24 cellular contexts compared by ENCODE assay signal in genomic region chr4:139865537-139865936, GRCh38.
A peak's percentile ranks its signal among the peaks of the same experiment; 100 is the strongest.
DNase-seq lines count a peak whose midpoint lies in the region; ATAC-seq and TF ChIP-seq lines count a peak whose summit lies in the region.
"Had no signal": no experiment of that assay in that cellular context is flagged by ENCODE, and none has a peak within 500 bp of the region (broad histone marks: within the 10 kb centered on the region; RNA-seq: fewer than 3 reads in every experiment).

No MANE protein-coding gene starts in this region.

- H3K9ac ChIP-seq in mesenchymal stem cell (ENCODE audit: low read length) (no peak overlapping the region), neuronal stem cell (ENCODE audit: low read depth, low read length, poor library complexity) (no peak overlapping the region)
- H3K9ac ChIP-seq: BLaER1 treated with 17β-estradiol and CSF1 and Interleukin-3, amounts not matched to agents 10 nM and 100 nM had no signal

- DNase-seq in RWPE2 (ENCODE audit: low spot score) (no peak), mesenchymal stem cell (no peak), neuronal stem cell (ENCODE audit: low spot score) (no peak), tibial nerve (ENCODE audit: low spot score in 2 of 2) (no peak)
- DNase-seq in activated CD4-positive, alpha-beta T cell treated with anti-CD3 and anti-CD28 coated beads, Interleukin-2, amount 10 ng/mL, durations not matched to agents 24 days and 14 days = no peak
- DNase-seq: 8988T; ACHN; AML-193; CD4-positive, alpha-beta T cell; CD8-positive, alpha-beta memory T cell; DMS 273 treated with DMSO at 0.1 percent for 48 hours; DMS79; EL; GDM1; H9 had no signal

- H3K4me3 ChIP-seq in RWPE2 (ENCODE audit: severe bottlenecking) = no peak overlapping the region
- no peak overlapping the region for H3K4me3 ChIP-seq in mesenchymal stem cell (ENCODE audit: insufficient read depth in 1 of 2, low read depth in 1 of 2, low read length in 2 of 2)
- H3K4me3 ChIP-seq in neuronal stem cell (ENCODE audit: low read length in 2 of 2) = no peak overlapping the region
- no peak overlapping the region for H3K4me3 ChIP-seq in tibial nerve
- H3K4me3 ChIP-seq: A549; BLaER1 treated with 17β-estradiol and CSF1 and Interleukin-3, amounts not matched to agents 10 nM and 100 nM; GM12878; GM23338 had no signal

- no peak overlapping the region for H3K4me3 Mint-ChIP-seq in activated T-helper 17 cell treated with anti-CD3 and anti-CD28 coated beads, Interleukin-2, amount 50 U/mL, for 72 hours
- no peak overlapping the region for H3K4me3 Mint-ChIP-seq in activated CD4-positive, alpha-beta T cell treated with anti-CD3 and anti-CD28 coated beads, Interleukin-2, amount 10 ng/mL, durations not matched to agents 24 days and 14 days
- H3K4me3 Mint-ChIP-seq: CD14-positive monocyte; CD4-positive, alpha-beta T cell; CD8-positive, alpha-beta memory T cell; GM23338; H9 had no signal

- H3K9me3 ChIP-seq in RWPE2 (ENCODE audit: severe bottlenecking) (peaks cover 6% of the 10 kb centered on the region), mesenchymal stem cell (ENCODE audit: control insufficient read depth, low read length) (no peaks in the 10 kb centered on the region), neuronal stem cell (replicated peaks in 1 of 2; ENCODE audit: control insufficient read depth in 2 of 2, insufficient read depth in 1 of 2, low read depth in 1 of 2, low read length in 2 of 2) (no peaks in the 10 kb centered on the region), tibial nerve (no peaks in the 10 kb centered on the region)
- H3K9me3 ChIP-seq: A549, BE2C had no signal

- 97% methylated on average over 5 of the region's 5 CpGs for WGBS in mesenchymal stem cell
- no CpG with 5 or more reads among the region's 5 CpGs for WGBS in neuronal stem cell (ENCODE audit: extremely low coverage in 2 of 2, insufficient read length in 2 of 2, insufficient replicate concordance in 1 of 2), 2 donors
- 99 to 100% methylated on average over 5 of the region's 5 CpGs for WGBS in tibial nerve, 2 donors

- H2BK5ac ChIP-seq in mesenchymal stem cell (ENCODE audit: low read depth, low read length, poor library complexity, severe bottlenecking) (no peak overlapping the region), neuronal stem cell (ENCODE audit: low read length) (no peak overlapping the region)

- H3K4me1 ChIP-seq in RWPE2 (ENCODE audit: insufficient read depth, poor library complexity, severe bottlenecking) = peaks cover 6% of the 10 kb centered on the region
- peaks cover 1% of the 10 kb centered on the region for H3K4me1 ChIP-seq in mesenchymal stem cell (ENCODE audit: control insufficient read depth, insufficient read depth, low read depth, low read length)
- peaks cover 0 to 10% of the 10 kb centered on the region in 2 donors for H3K4me1 ChIP-seq in neuronal stem cell (ENCODE audit: control insufficient read depth in 2 of 2, insufficient read depth in 1 of 2, low read depth in 1 of 2, low read length in 2 of 2)
- peaks cover 0 to 18% (median 0%) of the 10 kb centered on the region in 4 donors for H3K4me1 ChIP-seq in tibial nerve

- peaks cover under 1% of the 10 kb centered on the region for H3K9me3 Mint-ChIP-seq in activated T-helper 17 cell treated with anti-CD3 and anti-CD28 coated beads, Interleukin-2, amount 50 U/mL, for 72 hours
- no peaks in the 10 kb centered on the region for H3K9me3 Mint-ChIP-seq in activated CD4-positive, alpha-beta T cell treated with anti-CD3 and anti-CD28 coated beads, Interleukin-2, amount 10 ng/mL, durations not matched to agents 24 days and 14 days
- H3K9me3 Mint-ChIP-seq: CD14-positive monocyte; CD4-positive, alpha-beta T cell; GM23338; H9 had no signal

- H3K4ac ChIP-seq in mesenchymal stem cell (ENCODE audit: low read depth in 1 of 2, low read length in 2 of 2) (no peak overlapping the region), neuronal stem cell (ENCODE audit: low read length) (no peak overlapping the region)

- peaks cover 6% of the 10 kb centered on the region for H3K4me1 Mint-ChIP-seq in activated T-helper 17 cell treated with anti-CD3 and anti-CD28 coated beads, Interleukin-2, amount 50 U/mL, for 72 hours
- no peaks in the 10 kb centered on the region for H3K4me1 Mint-ChIP-seq in activated CD4-positive, alpha-beta T cell treated with anti-CD3 and anti-CD28 coated beads, Interleukin-2, amount 10 ng/mL, durations not matched to agents 24 days and 14 days
- H3K4me1 Mint-ChIP-seq: CD8-positive, alpha-beta memory T cell; GM23338 had no signal

- TF ChIP-seq CTCF in RWPE2 (IDR thresholded peaks at IDR 0.05; ENCODE audit: poor library complexity, severe bottlenecking) (no peak), tibial nerve (IDR thresholded peaks at IDR 0.05) (no peak)

- H3K23ac ChIP-seq in mesenchymal stem cell (ENCODE audit: low read length in 2 of 2) (no peak overlapping the region), neuronal stem cell (ENCODE audit: low read depth, low read length, poor library complexity) (no peak overlapping the region)

- H4K91ac ChIP-seq in mesenchymal stem cell (ENCODE audit: low read length) (no peak overlapping the region), neuronal stem cell (ENCODE audit: low read depth, low read length, poor library complexity) (no peak overlapping the region)

- no peak overlapping the region for H3K27ac Mint-ChIP-seq in activated T-helper 17 cell treated with anti-CD3 and anti-CD28 coated beads, Interleukin-2, amount 50 U/mL, for 72 hours
- H3K27ac Mint-ChIP-seq in activated CD4-positive, alpha-beta T cell treated with anti-CD3 and anti-CD28 coated beads, Interleukin-2, amount 10 ng/mL, durations not matched to agents 24 days and 14 days = no peak overlapping the region
- H3K27ac Mint-ChIP-seq: CD14-positive monocyte; CD4-positive, alpha-beta T cell; GM23338; H9 had no signal

- H3K4me2 ChIP-seq in mesenchymal stem cell (ENCODE audit: low read length, poor library complexity, severe bottlenecking) = no peak overlapping the region
- no peak overlapping the region for H3K4me2 ChIP-seq in neuronal stem cell (ENCODE audit: insufficient read depth, low read length, poor library complexity, severe bottlenecking)
- H3K4me2 ChIP-seq: A549; BLaER1 treated with 17β-estradiol and CSF1 and Interleukin-3, amounts not matched to agents 10 nM and 100 nM; GM23338 had no signal

- H3K27me3 Mint-ChIP-seq in activated T-helper 17 cell treated with anti-CD3 and anti-CD28 coated beads, Interleukin-2, amount 50 U/mL, for 72 hours = peaks cover 9% of the 10 kb centered on the region
- peaks cover 19% of the 10 kb centered on the region for H3K27me3 Mint-ChIP-seq in activated CD4-positive, alpha-beta T cell treated with anti-CD3 and anti-CD28 coated beads, Interleukin-2, amount 10 ng/mL, durations not matched to agents 24 days and 14 days
- H3K27me3 Mint-ChIP-seq: CD4-positive, alpha-beta T cell had no signal

- H3K36me3 Mint-ChIP-seq in activated T-helper 17 cell treated with anti-CD3 and anti-CD28 coated beads, Interleukin-2, amount 50 U/mL, for 72 hours (ENCODE audit: low read depth) = no peaks in the 10 kb centered on the region
- H3K36me3 Mint-ChIP-seq in activated CD4-positive, alpha-beta T cell treated with anti-CD3 and anti-CD28 coated beads, Interleukin-2, amount 10 ng/mL, durations not matched to agents 24 days and 14 days (ENCODE audit: low read depth) = no peaks in the 10 kb centered on the region
- H3K36me3 Mint-ChIP-seq: CD8-positive, alpha-beta memory T cell had no signal

- H2AK5ac ChIP-seq in mesenchymal stem cell (ENCODE audit: low read length, severe bottlenecking) = no peak overlapping the region
- no peak overlapping the region for H2AK5ac ChIP-seq in neuronal stem cell (ENCODE audit: low read depth, low read length)

- H2BK12ac ChIP-seq in mesenchymal stem cell (ENCODE audit: low read length in 2 of 2) (no peak overlapping the region), neuronal stem cell (ENCODE audit: low read length) (no peak overlapping the region)

- H3K36me3 ChIP-seq in RWPE2 (ENCODE audit: low read depth) (no peaks in the 10 kb centered on the region), mesenchymal stem cell (ENCODE audit: control insufficient read depth in 1 of 2, insufficient read depth in 2 of 2, low read depth in 1 of 2, low read length in 2 of 2) (no peaks in the 10 kb centered on the region), neuronal stem cell (replicated peaks in 1 of 2; ENCODE audit: control insufficient read depth in 2 of 2, insufficient read depth in 2 of 2, low read length in 2 of 2) (no peaks in the 10 kb centered on the region), tibial nerve (no peaks in the 10 kb centered on the region)
- H3K36me3 ChIP-seq: BE2C had no signal

- H3K27me3 ChIP-seq in RWPE2 (ENCODE audit: insufficient read depth, poor library complexity, severe bottlenecking) (no peaks in the 10 kb centered on the region), mesenchymal stem cell (ENCODE audit: control insufficient read depth in 1 of 2, insufficient read depth in 1 of 2, low read length in 2 of 2) (no peaks in the 10 kb centered on the region), neuronal stem cell (ENCODE audit: control insufficient read depth in 3 of 3, insufficient read depth in 3 of 3, low read depth in 1 of 3, low read length in 3 of 3) (no peaks in the 10 kb centered on the region), tibial nerve (no peaks in the 10 kb centered on the region)
- H3K27me3 ChIP-seq: BE2C; BLaER1 treated with 17β-estradiol and CSF1 and Interleukin-3, amounts not matched to agents 10 nM and 100 nM had no signal

- H3K14ac ChIP-seq in mesenchymal stem cell (ENCODE audit: low read length in 2 of 2) = no peak overlapping the region
- H3K14ac ChIP-seq in neuronal stem cell (ENCODE audit: low read length) = no peak overlapping the region

- peak overlapping the region; percentile 43 for H3K27ac ChIP-seq in RWPE2 (ENCODE audit: poor library complexity, severe bottlenecking)
- no peak overlapping the region for H3K27ac ChIP-seq in mesenchymal stem cell (ENCODE audit: low read length, poor library complexity, severe bottlenecking)
- H3K27ac ChIP-seq in neuronal stem cell (replicated peaks; ENCODE audit: low read length) = no peak overlapping the region
- H3K27ac ChIP-seq in tibial nerve = no peak overlapping the region
- H3K27ac ChIP-seq: BLaER1 treated with 17β-estradiol and CSF1 and Interleukin-3, amounts not matched to agents 10 nM and 100 nM had no signal

- no peak overlapping the region for H2AFZ ChIP-seq in mesenchymal stem cell (ENCODE audit: low read depth, low read length)
- no peak overlapping the region for H2AFZ ChIP-seq in neuronal stem cell (ENCODE audit: low read length)
- H2AFZ ChIP-seq: GM23338 had no signal

- TF ChIP-seq EP300 in tibial nerve (IDR thresholded peaks at IDR 0.05) = no peak

- H3K79me1 ChIP-seq in mesenchymal stem cell (replicated peaks; ENCODE audit: low read length, poor library complexity, severe bottlenecking) = peaks cover 7% of the 10 kb centered on the region
- no peaks in the 10 kb centered on the region for H3K79me1 ChIP-seq in neuronal stem cell (ENCODE audit: low read depth, low read length)

- H3K18ac ChIP-seq in mesenchymal stem cell (ENCODE audit: low read depth in 1 of 2, low read length in 2 of 2) (peak overlapping the region; percentile 42 to 54), neuronal stem cell (ENCODE audit: low read length) (peak overlapping the region; percentile 21)

- TF ChIP-seq POLR2A in tibial nerve (IDR thresholded peaks at IDR 0.05) = no peak

- H4K8ac ChIP-seq in mesenchymal stem cell (ENCODE audit: low read length) (no peak overlapping the region), neuronal stem cell (ENCODE audit: low read depth, low read length) (no peak overlapping the region)

- H2BK120ac ChIP-seq in mesenchymal stem cell (ENCODE audit: low read depth, low read length) = peak overlapping the region; percentile 19
- no peak overlapping the region for H2BK120ac ChIP-seq in neuronal stem cell (ENCODE audit: low read depth, low read length)

- H2BK15ac ChIP-seq in mesenchymal stem cell (ENCODE audit: low read depth, poor library complexity, severe bottlenecking) (peak overlapping the region; percentile 83), neuronal stem cell (ENCODE audit: low read length) (no peak overlapping the region)

- ATAC-seq in RWPE2 (ENCODE audit: low read depth) = no peak
- ATAC-seq in activated T-helper 17 cell treated with anti-CD3 and anti-CD28 coated beads, Interleukin-2, amount 50 U/mL, for 72 hours (replicated peaks) = no peak
- no peak for ATAC-seq in HG02798 (IDR thresholded peaks at IDR 0.05; ENCODE audit: poor library complexity, unreplicated experiment)
- ATAC-seq: GM12878, GM23338, HCT116 had no signal

- intact Hi-C loops in activated CD4-positive, alpha-beta T cell treated with anti-CD3 and anti-CD28 coated beads, Interleukin-2, amount 10 ng/mL, durations not matched to agents 24 days and 14 days (cut with micrococcal nuclease) = no loop called here
